ENCODE assay signal across 8 cellular contexts in genomic region chr2:64989126-64989981, GRCh38. TPM values are rescaled to one million over a fixed set of nuclear protein-coding genes. Genes with fewer than 3 reads are reported as not detected.
A peak's percentile ranks its signal among the peaks of the same experiment; 100 is the strongest.
DNase-seq lines count a peak whose midpoint lies in the region; ATAC-seq, FAIRE-seq and TF ChIP-seq lines count a peak whose summit lies in the region.

TSS of gene SLC1A4 (plus strand) at chr2:64989399. CDS start at chr2:64989644, 245 bp downstream.

- intact Hi-C loops in sciatic nerve (cut with DNase I): no loop called here

- in situ Hi-C loops in astrocyte of the cerebellum (cut with HindIII; ENCODE audit: low sequenced_read_pairs): no loop called here

- peak within 1 kb of the TSS; percentile 61 for H3K4me3 ChIP-seq in astrocyte of the cerebellum (ENCODE audit: low read depth, low read length)

- DNase-seq in GM18507 (ENCODE audit: extremely low spot score, insufficient read length, low read depth): peak; percentile 80
- peak; percentile 92 for DNase-seq in NCI-H187 treated with DMSO at 0.1 percent for 48 hours (lab: John Stamatoyannopoulos, UW)
- DNase-seq in T1000 (lab: John Stamatoyannopoulos, UW): peak; percentile 82
- DNase-seq in astrocyte of the cerebellum (ENCODE audit: low read depth): no peak
- DNase-seq in hypothalamus (lab: John Stamatoyannopoulos, UW): peak in 49 of 51 donors; percentile 64 to 99 (median 89)
- DNase-seq in sciatic nerve (ENCODE audit: low spot score): peak; percentile 96
- no peak for DNase-seq in SW 1271 (lab: John Stamatoyannopoulos, UW)

- no peak for TF ChIP-seq CTCF in astrocyte of the cerebellum (IDR thresholded peaks at IDR 0.05; ENCODE audit: low read depth, low read length, missing control alignments)

- FAIRE-seq in GM18507 (lab: Jason Lieb, UNC): peak; percentile 76

- peak; percentile 52 for ATAC-seq in HG02943 (IDR thresholded peaks at IDR 0.05; ENCODE audit: low read depth, unreplicated experiment)
- ATAC-seq in sciatic nerve: peak; percentile 97

RNA-seq across cellular contexts. Expression of gene SLC1A4, which starts in this region (rescaled TPM):
- total RNA-seq in sciatic nerve: 14.3 TPM

Comparison
In these comparisons a context has a peak if more than half of its experiments do, and no peak if none do; other contexts are left out.
1. DNase-seq: peak in GM18507 (single experiment), NCI-H187 treated with DMSO at 0.1 percent for 48 hours (single experiment), T1000 (single experiment), hypothalamus (49 of 51) and sciatic nerve (single experiment); none in astrocyte of the cerebellum (single experiment) and SW 1271 (0 of 2).